7 cellular contexts compared by ENCODE assay signal in the genomic region with DNA sequence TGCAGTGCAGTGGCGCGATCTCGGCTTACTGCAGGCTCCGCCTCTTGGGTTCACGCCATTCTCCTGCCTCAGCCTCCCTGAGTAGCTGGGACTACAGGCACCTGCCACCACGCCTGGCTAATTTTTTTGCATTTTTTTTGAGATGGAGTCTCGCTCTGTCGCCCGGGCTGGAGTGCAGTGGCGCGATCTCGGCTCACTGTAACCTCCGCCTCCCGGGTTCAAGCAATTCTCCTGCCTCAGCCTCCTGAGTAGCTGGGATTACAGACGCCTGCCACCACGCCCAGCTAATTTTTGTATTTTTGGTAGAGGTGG. TPM values are rescaled to one million over a fixed set of nuclear protein-coding genes. Genes with fewer than 3 reads are reported as not detected.
DNase-seq lines count a peak whose midpoint lies in the region; ATAC-seq, FAIRE-seq and TF ChIP-seq lines count a peak whose summit lies in the region.
"Not testable (repeated sequence)": the region's sequence is repeated elsewhere in the genome, so short reads cannot be mapped to it uniquely, and the experiment has no call there.

No MANE protein-coding gene starts in this region.

- not testable (repeated sequence) for H3K9me3 Mint-ChIP-seq in IgD-negative memory B cell; activated T-cell treated with anti-CD3 and anti-CD28 coated beads, Interleukin-2, amount 50 U/mL, for 24 hours; astrocyte (ENCODE audit: unreplicated experiment); neural crest cell

- H3F3A ChIP-seq in SU-DHL-6 (ENCODE audit: insufficient read depth) = peaks cover 31% of the 10 kb centered on the region

- peak overlapping the region; percentile 88 to 99 (median 93) for H3K4me2 ChIP-seq in BLaER1 treated with 17β-estradiol and CSF1 and Interleukin-3, amounts not matched to agents 10 nM and 100 nM
- H3K4me2 ChIP-seq in SU-DHL-6 (ENCODE audit: low read depth, low read length, poor library complexity, severe bottlenecking) = peak overlapping the region; percentile 91
- peak overlapping the region; percentile 55 for H3K4me2 ChIP-seq in astrocyte (ENCODE audit: low read length)

- H3K27ac Mint-ChIP-seq in IgD-negative memory B cell = peak overlapping the region in 2 of 3 donors; percentile 73 to 89
- peak overlapping the region; percentile 89 for H3K27ac Mint-ChIP-seq in activated T-cell treated with anti-CD3 and anti-CD28 coated beads, Interleukin-2, amount 50 U/mL, for 24 hours
- not testable (repeated sequence) for H3K27ac Mint-ChIP-seq in astrocyte (ENCODE audit: unreplicated experiment); neural crest cell (ENCODE audit: unreplicated experiment)

- intact Hi-C loops in Right ventricle myocardium superior (cut with DNase I) = not testable (repeated sequence)

- not testable (repeated sequence) for ATAC-seq in Right ventricle myocardium superior (ENCODE audit: poor library complexity)

- H3K9ac ChIP-seq in BLaER1 treated with 17β-estradiol and CSF1 and Interleukin-3, amounts not matched to agents 10 nM and 100 nM = peak overlapping the region in 5 of 11 experiments; percentile 19 to 62 (median 37); a peak in 4 of 22 replicates
- peak overlapping the region; percentile 36; the same call in 1 of the 2 replicates for H3K9ac ChIP-seq in SU-DHL-6 (ENCODE audit: low read length)
- not testable (repeated sequence) for H3K9ac ChIP-seq in astrocyte (ENCODE audit: low read length)

- peaks cover 77 to 96% (median 87%) of the 10 kb centered on the region in 10 experiments for H3K4me1 ChIP-seq in BLaER1 treated with 17β-estradiol and CSF1 and Interleukin-3, amounts not matched to agents 10 nM and 100 nM
- H3K4me1 ChIP-seq in astrocyte (ENCODE audit: insufficient read depth, low read length) = peaks cover 16% of the 10 kb centered on the region

- not testable (repeated sequence) for H3K9me2 ChIP-seq in SU-DHL-6 (replicated peaks; ENCODE audit: insufficient read depth, low read length)

- H3K79me2 ChIP-seq in SU-DHL-6 (ENCODE audit: insufficient read depth, low read length) (peaks cover 100% of the 10 kb centered on the region), astrocyte (ENCODE audit: insufficient read depth, low read length) (peaks cover 100% of the 10 kb centered on the region)

- H3K36me3 ChIP-seq in BLaER1 treated with 17β-estradiol and CSF1 and Interleukin-3, amounts not matched to agents 10 nM and 100 nM = peaks cover 25 to 100% (median 90%) of the 10 kb centered on the region in 11 experiments
- peaks cover 11% of the 10 kb centered on the region; the same call in 1 of the 2 replicates for H3K36me3 ChIP-seq in SU-DHL-6 (ENCODE audit: low read length)
- not testable (repeated sequence) for H3K36me3 ChIP-seq in astrocyte (ENCODE audit: insufficient read depth, low read length)

- not testable (repeated sequence) for H3K4me3 ChIP-seq in BLaER1 treated with 17β-estradiol and CSF1 and Interleukin-3, amounts not matched to agents 10 nM and 100 nM; SU-DHL-6 (ENCODE audit: insufficient read depth, low read length, poor library complexity, severe bottlenecking); astrocyte (ENCODE audit: insufficient read depth, low read depth, low read length)

- not testable (repeated sequence) for H2AFZ ChIP-seq in SU-DHL-6 (ENCODE audit: low read depth, low read length, severe bottlenecking); astrocyte (ENCODE audit: low read depth, low read length)

- not testable (repeated sequence) for DNase-seq in activated T-cell treated with anti-CD3 and anti-CD28 coated beads, Interleukin-2, amount 50 U/mL, for 24 hours; astrocyte (ENCODE audit: low read depth); neural crest cell (ENCODE audit: low read depth, low spot score)
- peak; percentile 11 for DNase-seq in Right ventricle myocardium superior

- not testable (repeated sequence) for H3K27me3 ChIP-seq in BLaER1 treated with 17β-estradiol and CSF1 and Interleukin-3, amounts not matched to agents 10 nM and 100 nM; SU-DHL-6 (ENCODE audit: low read length); astrocyte (ENCODE audit: insufficient read depth, low read length)

- H3K36me3 Mint-ChIP-seq in IgD-negative memory B cell; astrocyte (ENCODE audit: low read depth, unreplicated experiment): not testable (repeated sequence)
- peaks cover 81% of the 10 kb centered on the region for H3K36me3 Mint-ChIP-seq in activated T-cell treated with anti-CD3 and anti-CD28 coated beads, Interleukin-2, amount 50 U/mL, for 24 hours (ENCODE audit: low read depth)
- peaks cover 18% of the 10 kb centered on the region for H3K36me3 Mint-ChIP-seq in neural crest cell (ENCODE audit: low read depth)

- not testable (repeated sequence) for H3K9me3 ChIP-seq in BLaER1 treated with 17β-estradiol and CSF1 and Interleukin-3, amounts not matched to agents 10 nM and 100 nM (replicated peaks in 1 of 11); SU-DHL-6 (ENCODE audit: insufficient read depth, low read length); astrocyte (ENCODE audit: insufficient read depth, low read depth, low read length)

- peak overlapping the region; percentile 60 to 86 (median 72) for H3K4me3 Mint-ChIP-seq in IgD-negative memory B cell
- H3K4me3 Mint-ChIP-seq in activated T-cell treated with anti-CD3 and anti-CD28 coated beads, Interleukin-2, amount 50 U/mL, for 24 hours; astrocyte (ENCODE audit: unreplicated experiment): not testable (repeated sequence)
- H3K4me3 Mint-ChIP-seq in neural crest cell = peak overlapping the region; percentile 44

- peak overlapping the region in 1 of 11 experiments; percentile 7; a peak in 1 of 22 replicates for H3K27ac ChIP-seq in BLaER1 treated with 17β-estradiol and CSF1 and Interleukin-3, amounts not matched to agents 10 nM and 100 nM
- peak overlapping the region; percentile 74 for H3K27ac ChIP-seq in SU-DHL-6 (ENCODE audit: low read depth, low read length)
- H3K27ac ChIP-seq in astrocyte (ENCODE audit: low read depth, low read length) = not testable (repeated sequence)

- not testable (repeated sequence) for TF ChIP-seq CTCF in SU-DHL-6 (IDR thresholded peaks at IDR 0.05; ENCODE audit: insufficient read depth, low read length, poor library complexity, severe bottlenecking); astrocyte (IDR thresholded peaks at IDR 0.05; ENCODE audit: insufficient read depth, low read depth, low read length); neural crest cell (conservative IDR thresholded peaks at IDR 0.05)

- not testable (repeated sequence) for H3K27me3 Mint-ChIP-seq in IgD-negative memory B cell; activated T-cell treated with anti-CD3 and anti-CD28 coated beads, Interleukin-2, amount 50 U/mL, for 24 hours; astrocyte (ENCODE audit: low read depth, unreplicated experiment)
- H3K27me3 Mint-ChIP-seq in neural crest cell (ENCODE audit: low read depth) = peaks cover 11% of the 10 kb centered on the region

- H4K20me1 ChIP-seq in BLaER1 treated with 17β-estradiol and CSF1 and Interleukin-3, amounts not matched to agents 10 nM and 100 nM = peaks cover 100% of the 10 kb centered on the region in 11 experiments
- H4K20me1 ChIP-seq in SU-DHL-6 (ENCODE audit: low read depth, low read length) = peaks cover 46% of the 10 kb centered on the region
- peaks cover 95% of the 10 kb centered on the region for H4K20me1 ChIP-seq in astrocyte (ENCODE audit: insufficient read depth, low read length)

- peaks cover 29 to 50% (median 47%) of the 10 kb centered on the region in 3 donors for H3K4me1 Mint-ChIP-seq in IgD-negative memory B cell
- H3K4me1 Mint-ChIP-seq in activated T-cell treated with anti-CD3 and anti-CD28 coated beads, Interleukin-2, amount 50 U/mL, for 24 hours (ENCODE audit: low read depth) = peaks cover 69% of the 10 kb centered on the region
- peaks cover 18% of the 10 kb centered on the region for H3K4me1 Mint-ChIP-seq in astrocyte (ENCODE audit: low read depth, unreplicated experiment)
- peaks cover 34% of the 10 kb centered on the region for H3K4me1 Mint-ChIP-seq in neural crest cell

- not testable (repeated sequence) for FAIRE-seq in astrocyte (lab: Jason Lieb, UNC)

RNA-seq across cellular contexts. Expression of gene ILF3, which starts 9.1 kb away (rescaled TPM):
- 106 TPM for polyA plus RNA-seq in IgD-negative memory B cell
- total RNA-seq in astrocyte (228 and 244 TPM in 2 replicates), Right ventricle myocardium superior (91.7 TPM), neural crest cell (848 and 861 TPM in 2 replicates)

RNA-seq across cellular contexts. Expression of gene SLC44A2, which starts 37.9 kb away (rescaled TPM):
- 332 TPM for polyA plus RNA-seq in IgD-negative memory B cell
- total RNA-seq in astrocyte (91.6 and 94.5 TPM in 2 replicates), Right ventricle myocardium superior (62.3 TPM), neural crest cell (94.5 and 99.5 TPM in 2 replicates)

RNA-seq across cellular contexts. Expression of gene QTRT1, which starts 38.0 kb away (rescaled TPM):
- polyA plus RNA-seq in IgD-negative memory B cell = 53.5 TPM
- total RNA-seq in astrocyte (27.3 and 27.5 TPM in 2 replicates), Right ventricle myocardium superior (24.8 TPM), neural crest cell (74.0 and 85.0 TPM in 2 replicates)

RNA-seq across cellular contexts. Expression of gene DNM2, which starts 54.7 kb away (rescaled TPM):
- polyA plus RNA-seq in IgD-negative memory B cell = 109 TPM
- 129 TPM in 2 replicates for total RNA-seq in astrocyte
- 180 TPM for total RNA-seq in Right ventricle myocardium superior
- 117 TPM in 2 replicates for total RNA-seq in neural crest cell
